Comparison of ENCODE assay signal across 28 cellular contexts in the genomic region with DNA sequence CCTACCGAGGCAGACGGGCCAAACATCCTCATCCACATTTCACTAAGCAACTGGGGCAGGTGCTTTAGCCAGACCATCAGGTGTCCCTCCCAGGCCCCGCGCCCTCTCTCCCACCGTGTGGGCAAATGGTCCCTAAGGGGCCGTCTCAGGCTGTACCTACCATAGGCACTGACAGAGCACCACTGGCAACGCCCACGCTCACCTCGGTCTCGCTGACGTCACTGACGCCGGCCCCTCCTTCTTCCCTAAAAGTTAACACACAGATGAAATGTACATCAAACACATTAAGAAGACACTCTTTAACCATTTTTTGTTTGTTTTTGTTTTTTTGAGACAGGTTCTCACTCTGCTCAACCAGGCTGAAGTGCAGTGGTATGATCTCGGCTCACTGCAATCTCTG. TPM values are rescaled to one million over a fixed set of nuclear protein-coding genes. Genes with fewer than 3 reads are reported as not detected.
"Had no signal": no experiment of that assay in that cellular context is flagged by ENCODE, and none has a peak within 500 bp of the region (broad histone marks: within the 10 kb centered on the region; RNA-seq: fewer than 3 reads in every experiment).

No MANE protein-coding gene starts in this region.

- H3K9me3 Mint-ChIP-seq: naive thymus-derived CD8-positive, alpha-beta T cell; stimulated activated naive CD8-positive, alpha-beta T cell treated with anti-CD3 and anti-CD28 coated beads, Interleukin-15, amount 100 ng/mL, for 72 hours had no signal

- H3K4me3 ChIP-seq: coronary artery, esophagus squamous epithelium, heart right ventricle, lower lobe of right lung, ovary, psoas muscle, skin epidermis, spleen, suprapubic skin, transverse colon, upper lobe of right lung, vagina had no signal

- DNase-seq: dermis blood vessel endothelial cell; effector memory CD4-positive, alpha-beta T cell; erythroblast; esophagus squamous epithelium; foreskin melanocyte; glutamatergic neuron; heart right ventricle; hypothalamus; left ventricle myocardium superior; lower lobe of right lung; naive thymus-derived CD8-positive, alpha-beta T cell; nucleus accumbens; ovary; posterior cingulate gyrus; psoas muscle; right cardiac atrium; spleen; stimulated activated CD4-positive, alpha-beta T cell treated with anti-CD3 and anti-CD28 coated beads, Interleukin-4, amount 100 ng/mL, for 4 hours; stimulated activated naive CD4-positive, alpha-beta T cell; stimulated activated naive CD8-positive, alpha-beta T cell treated with anti-CD3 and anti-CD28 coated beads, Interleukin-15, amount 100 ng/mL, for 72 hours; transverse colon; upper lobe of right lung had no signal

- H3K4me3 Mint-ChIP-seq: naive thymus-derived CD8-positive, alpha-beta T cell; stimulated activated naive CD8-positive, alpha-beta T cell treated with anti-CD3 and anti-CD28 coated beads, Interleukin-15, amount 100 ng/mL, for 72 hours had no signal

- H3K4me1 ChIP-seq: lower lobe of right lung, psoas muscle, spleen, suprapubic skin, upper lobe of right lung had no signal

- H3K9me3 ChIP-seq: esophagus squamous epithelium, heart right ventricle, lower lobe of right lung, ovary, psoas muscle, spleen, suprapubic skin, transverse colon, upper lobe of right lung, vagina had no signal

- ATAC-seq: heart right ventricle; left ventricle myocardium superior; naive thymus-derived CD8-positive, alpha-beta T cell; psoas muscle; stimulated activated naive CD8-positive, alpha-beta T cell treated with anti-CD3 and anti-CD28 coated beads, Interleukin-15, amount 100 ng/mL, for 72 hours had no signal

- H3K27ac ChIP-seq: coronary artery, heart right ventricle, lower lobe of right lung, ovary, psoas muscle, skin epidermis, spleen, suprapubic skin, upper lobe of right lung, vagina had no signal

- H3K27me3 ChIP-seq: esophagus squamous epithelium, heart right ventricle, ovary, spleen, suprapubic skin, transverse colon, upper lobe of right lung, vagina had no signal

- H3K36me3 ChIP-seq: ovary, suprapubic skin, transverse colon, upper lobe of right lung, vagina had no signal

- H3K27me3 Mint-ChIP-seq: naive thymus-derived CD8-positive, alpha-beta T cell; stimulated activated naive CD8-positive, alpha-beta T cell treated with anti-CD3 and anti-CD28 coated beads, Interleukin-15, amount 100 ng/mL, for 72 hours had no signal

RNA-seq across cellular contexts. Expression of a gene that starts 30.8 kb away (rescaled TPM):
- total RNA-seq: left ventricle myocardium superior, mesenteric fat pad, myocyte, psoas muscle, vagina had no signal
- polyA plus RNA-seq: psoas muscle had no signal
